In genomic region chr16:23128056-23128455, GRCh38 we compare ENCODE assay signal across 32 cellular contexts. TPM values are rescaled to one million over a fixed set of nuclear protein-coding genes. Genes with fewer than 3 reads are reported as not detected.
"Had no signal": no experiment of that assay in that cellular context is flagged by ENCODE, and none has a peak within 500 bp of the region (broad histone marks: within the 10 kb centered on the region; RNA-seq: fewer than 3 reads in every experiment).

No MANE protein-coding gene starts in this region.

- ATAC-seq: activated naive CD8-positive, alpha-beta T cell treated with anti-CD3 and anti-CD28 coated beads, Interleukin-2, amount 50 U/mL, for 24 hours; activated T-cell treated with anti-CD3 and anti-CD28 coated beads, Interleukin-2, amount 50 U/mL, for 4 hours; activated T-helper 17 cell treated with anti-CD3 and anti-CD28 coated beads, Interleukin-2, amount 50 U/mL, for 72 hours; esophagus mucosa; heart left ventricle; left colon; T-helper 17 cell; WTC11 had no signal

- H3K9me3 ChIP-seq: breast epithelium, heart left ventricle, neutrophil, tibial nerve had no signal

- H3K4me3 ChIP-seq: breast epithelium, heart left ventricle, tibial nerve had no signal

- H3K4me3 Mint-ChIP-seq: activated CD4-positive, alpha-beta memory T cell treated with anti-CD3 and anti-CD28 coated beads, Interleukin-2, amount 10 ng/mL, durations not matched to agents 7 days and 5 days; activated CD4-positive, alpha-beta T cell treated with anti-CD3 and anti-CD28 coated beads, Interleukin-2, amount 10 ng/mL, durations not matched to agents 7 days and 5 days; activated naive CD4-positive, alpha-beta T cell treated with anti-CD3 and anti-CD28 coated beads, Interleukin-2, amount 50 U/mL, for 24 hours; activated naive CD8-positive, alpha-beta T cell treated with anti-CD3 and anti-CD28 coated beads, Interleukin-2, amount 50 U/mL, for 24 hours; activated T-cell treated with anti-CD3 and anti-CD28 coated beads, Interleukin-2, amount 50 U/mL, for 4 hours; activated T-helper 17 cell treated with anti-CD3 and anti-CD28 coated beads, Interleukin-2, amount 50 U/mL, for 72 hours; endodermal cell; immature natural killer cell; mesothelial cell of epicardium; nephron progenitor cell; T-helper 17 cell; WTC11 had no signal

- H3K27me3 ChIP-seq: breast epithelium, heart left ventricle, neutrophil, tibial nerve had no signal

- H3K27ac ChIP-seq: neutrophil, tibial nerve had no signal

- H3K9me3 Mint-ChIP-seq: activated CD4-positive, alpha-beta memory T cell treated with anti-CD3 and anti-CD28 coated beads, Interleukin-2, amount 10 ng/mL, durations not matched to agents 7 days and 5 days; activated CD4-positive, alpha-beta T cell treated with anti-CD3 and anti-CD28 coated beads, Interleukin-2, amount 10 ng/mL, durations not matched to agents 7 days and 5 days; activated naive CD4-positive, alpha-beta T cell treated with anti-CD3 and anti-CD28 coated beads, Interleukin-2, amount 50 U/mL, for 24 hours; activated naive CD8-positive, alpha-beta T cell treated with anti-CD3 and anti-CD28 coated beads, Interleukin-2, amount 50 U/mL, for 24 hours; activated T-cell treated with anti-CD3 and anti-CD28 coated beads, Interleukin-2, amount 50 U/mL, for 4 hours; activated T-helper 17 cell treated with anti-CD3 and anti-CD28 coated beads, Interleukin-2, amount 50 U/mL, for 72 hours; immature natural killer cell; mesothelial cell of epicardium; nephron progenitor cell; WTC11 had no signal

- H3K36me3 ChIP-seq: breast epithelium, heart left ventricle, neutrophil, tibial nerve had no signal

- DNase-seq: activated CD4-positive, alpha-beta memory T cell treated with anti-CD3 and anti-CD28 coated beads, Interleukin-2, amount 10 ng/mL, durations not matched to agents 7 days and 5 days; activated CD4-positive, alpha-beta T cell treated with anti-CD3 and anti-CD28 coated beads for 1 hour; activated CD4-positive, alpha-beta T cell treated with anti-CD3 and anti-CD28 coated beads, Interleukin-2, amount 10 ng/mL, durations not matched to agents 7 days and 5 days; activated CD8-positive, alpha-beta memory T cell treated with anti-CD3 and anti-CD28 coated beads, Interleukin-2, amount 50 U/mL, for 48 hours; activated gamma-delta T cell treated with Interleukin-2 at 50 U/mL for 16 hours; activated naive CD8-positive, alpha-beta T cell treated with anti-CD3 and anti-CD28 coated beads, Interleukin-2, amount 50 U/mL, for 24 hours; activated T-cell treated with anti-CD3 and anti-CD28 coated beads, Interleukin-2, amount 50 U/mL, for 4 hours; central memory CD4-positive, alpha-beta T cell; endodermal cell; heart left ventricle; hypothalamus; immature natural killer cell; kidney; left colon; naive B cell; nephron progenitor cell; stimulated activated CD4-positive, alpha-beta T cell treated with anti-CD3 and anti-CD28 coated beads, Interleukin-15, amount 100 ng/mL, for 24 hours; stimulated activated CD4-positive, alpha-beta T cell treated with anti-CD3 and anti-CD28 coated beads, Interleukin-2, amount 100 ng/mL, for 24 hours; stimulated activated naive CD4-positive, alpha-beta T cell; T-helper 17 cell had no signal

- H3K27ac Mint-ChIP-seq: activated CD4-positive, alpha-beta memory T cell treated with anti-CD3 and anti-CD28 coated beads, Interleukin-2, amount 10 ng/mL, durations not matched to agents 7 days and 5 days; activated CD4-positive, alpha-beta T cell treated with anti-CD3 and anti-CD28 coated beads, Interleukin-2, amount 10 ng/mL, durations not matched to agents 7 days and 5 days; activated naive CD4-positive, alpha-beta T cell treated with anti-CD3 and anti-CD28 coated beads, Interleukin-2, amount 50 U/mL, for 24 hours; activated naive CD8-positive, alpha-beta T cell treated with anti-CD3 and anti-CD28 coated beads, Interleukin-2, amount 50 U/mL, for 24 hours; activated T-helper 17 cell treated with anti-CD3 and anti-CD28 coated beads, Interleukin-2, amount 50 U/mL, for 72 hours; endodermal cell; immature natural killer cell; mesothelial cell of epicardium; naive B cell; nephron progenitor cell; progenitor cell of endocrine pancreas; T-helper 17 cell; WTC11 had no signal

- H3K4me1 ChIP-seq: breast epithelium had no signal

- H3K4me1 Mint-ChIP-seq: activated T-helper 17 cell treated with anti-CD3 and anti-CD28 coated beads, Interleukin-2, amount 50 U/mL, for 72 hours had no signal

- H3K36me3 Mint-ChIP-seq: activated naive CD4-positive, alpha-beta T cell treated with anti-CD3 and anti-CD28 coated beads, Interleukin-2, amount 50 U/mL, for 24 hours; immature natural killer cell; mesothelial cell of epicardium; naive B cell; WTC11 had no signal

RNA-seq across cellular contexts. Expression of gene SCNN1G, which starts 54.5 kb away (rescaled TPM):
- total RNA-seq: activated CD4-positive, alpha-beta memory T cell treated with anti-CD3 and anti-CD28 coated beads, Interleukin-2, amount 10 ng/mL, durations not matched to agents 7 days and 5 days; activated CD4-positive, alpha-beta T cell treated with anti-CD3 and anti-CD28 coated beads, Interleukin-2, amount 10 ng/mL, durations not matched to agents 7 days and 5 days; activated T-cell treated with anti-CD3 and anti-CD28 coated beads, Interleukin-2, amount 50 U/mL, for 4 hours; activated T-helper 17 cell treated with anti-CD3 and anti-CD28 coated beads, Interleukin-2, amount 50 U/mL, for 72 hours; fibroblast of villous mesenchyme; liver; mesothelial cell of epicardium; osteocyte; T-helper 17 cell had no signal
